In the genomic region with DNA sequence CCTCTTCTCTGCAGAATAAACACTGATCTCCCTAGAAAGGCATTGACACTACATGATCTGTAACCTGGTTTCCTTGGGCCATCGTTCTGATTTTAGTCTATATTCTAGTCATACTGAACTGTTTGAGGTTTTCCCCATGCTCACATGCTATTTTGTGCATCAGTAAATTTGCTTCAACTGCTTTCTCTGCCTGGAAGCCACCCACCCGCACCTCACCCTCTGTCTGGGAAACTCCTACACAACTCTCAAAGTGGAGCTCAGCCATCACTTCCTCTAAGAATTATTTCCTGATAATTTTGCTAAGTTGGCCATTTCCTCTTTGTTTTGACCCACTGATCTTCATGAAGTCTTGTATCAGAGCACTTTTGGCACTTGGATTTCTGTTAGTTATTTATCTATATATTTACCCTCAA, we compare ENCODE assay signal across 11 cellular contexts. TPM values are rescaled to one million over a fixed set of nuclear protein-coding genes. Genes with fewer than 3 reads are reported as not detected.
DNase-seq lines count a peak whose midpoint lies in the region; ATAC-seq lines count a peak whose summit lies in the region.
"Had no signal": no experiment of that assay in that cellular context is flagged by ENCODE, and none has a peak within 500 bp of the region (broad histone marks: within the 10 kb centered on the region; RNA-seq: fewer than 3 reads in every experiment).

No MANE protein-coding gene starts in this region.

- H3K36me3 Mint-ChIP-seq in activated T-helper 2 cell treated with anti-CD3 and anti-CD28 coated beads, Interferon-gamma antibody, Interleukin-2, Interleukin-4, amounts not matched to agents 10 μg/mL and 5 μg/mL and 100 μg/mL, durations not matched to agents 14 hours and 24 hours and 36 hours (ENCODE audit: low read depth), result peaks cover 17% of the 10 kb centered on the region

- DNase-seq in activated T-helper 2 cell treated with anti-CD3 and anti-CD28 coated beads, Interferon-gamma antibody, Interleukin-2, Interleukin-4, amounts not matched to agents 10 μg/mL and 5 μg/mL and 100 μg/mL, durations not matched to agents 14 hours and 24 hours and 36 hours (ENCODE audit: low spot score), result no peak
- DNase-seq in NCI-H2029 (lab: John Stamatoyannopoulos, UW) (no peak), GM19238 (ENCODE audit: insufficient read length, low spot score) (no peak), GM19240 (ENCODE audit: insufficient read length, low spot score) (no peak), hippocampal formation (lab: John Stamatoyannopoulos, UW) (no peak)
- DNase-seq: Karpas-422 had no signal

- peak overlapping the region; percentile 31 for H3K27ac Mint-ChIP-seq in activated T-helper 2 cell treated with anti-CD3 and anti-CD28 coated beads, Interferon-gamma antibody, Interleukin-2, Interleukin-4, amounts not matched to agents 10 μg/mL and 5 μg/mL and 100 μg/mL, durations not matched to agents 14 hours and 24 hours and 36 hours

- no peak overlapping the region for H3K4me3 Mint-ChIP-seq in activated T-helper 2 cell treated with anti-CD3 and anti-CD28 coated beads, Interferon-gamma antibody, Interleukin-2, Interleukin-4, amounts not matched to agents 10 μg/mL and 5 μg/mL and 100 μg/mL, durations not matched to agents 14 hours and 24 hours and 36 hours (ENCODE audit: low read depth)

- H3K4me1 Mint-ChIP-seq in activated T-helper 2 cell treated with anti-CD3 and anti-CD28 coated beads, Interferon-gamma antibody, Interleukin-2, Interleukin-4, amounts not matched to agents 10 μg/mL and 5 μg/mL and 100 μg/mL, durations not matched to agents 14 hours and 24 hours and 36 hours (ENCODE audit: low read depth), result peaks cover 32% of the 10 kb centered on the region

- no peaks in the 10 kb centered on the region for H3K27me3 Mint-ChIP-seq in activated T-helper 2 cell treated with anti-CD3 and anti-CD28 coated beads, Interferon-gamma antibody, Interleukin-2, Interleukin-4, amounts not matched to agents 10 μg/mL and 5 μg/mL and 100 μg/mL, durations not matched to agents 14 hours and 24 hours and 36 hours (ENCODE audit: low read depth)

- intact Hi-C loops in activated T-helper 2 cell treated with anti-CD3 and anti-CD28 coated beads, Interferon-gamma antibody, Interleukin-2, Interleukin-4, amounts not matched to agents 10 μg/mL and 5 μg/mL and 100 μg/mL, durations not matched to agents 14 hours and 24 hours and 36 hours (cut with micrococcal nuclease), result loop anchor here (1.0 kb wide), 3 partner anchors 9 to 25 kb away; no protein-coding TSS in a partner anchor

- peak; percentile 78 for ATAC-seq in GM18508 (IDR thresholded peaks at IDR 0.05; ENCODE audit: insufficient read depth, unreplicated experiment)
- peak; percentile 50 for ATAC-seq in GM21367 (IDR thresholded peaks at IDR 0.05; ENCODE audit: unreplicated experiment)
- peak; percentile 61 for ATAC-seq in HG03280 (IDR thresholded peaks at IDR 0.05; ENCODE audit: unreplicated experiment)
- ATAC-seq: gastroesophageal sphincter had no signal

- H3K9me3 Mint-ChIP-seq in activated T-helper 2 cell treated with anti-CD3 and anti-CD28 coated beads, Interferon-gamma antibody, Interleukin-2, Interleukin-4, amounts not matched to agents 10 μg/mL and 5 μg/mL and 100 μg/mL, durations not matched to agents 14 hours and 24 hours and 36 hours, result peaks cover 33% of the 10 kb centered on the region

RNA-seq across cellular contexts. Expression of a gene that starts 36.1 kb away (rescaled TPM):
- total RNA-seq in activated T-helper 2 cell treated with anti-CD3 and anti-CD28 coated beads, Interferon-gamma antibody, Interleukin-2, Interleukin-4, amounts not matched to agents 10 μg/mL and 5 μg/mL and 100 μg/mL, durations not matched to agents 14 hours and 24 hours and 36 hours, result not detected in 2 replicates
- total RNA-seq: gastroesophageal sphincter, SK-MEL-5 had no signal

RNA-seq across cellular contexts. Expression of a gene that starts 58.5 kb away (rescaled TPM):
- not detected in 2 replicates for total RNA-seq in activated T-helper 2 cell treated with anti-CD3 and anti-CD28 coated beads, Interferon-gamma antibody, Interleukin-2, Interleukin-4, amounts not matched to agents 10 μg/mL and 5 μg/mL and 100 μg/mL, durations not matched to agents 14 hours and 24 hours and 36 hours
- total RNA-seq: SK-MEL-5 had no signal
